8 cellular contexts compared by ENCODE assay signal in the genomic region with DNA sequence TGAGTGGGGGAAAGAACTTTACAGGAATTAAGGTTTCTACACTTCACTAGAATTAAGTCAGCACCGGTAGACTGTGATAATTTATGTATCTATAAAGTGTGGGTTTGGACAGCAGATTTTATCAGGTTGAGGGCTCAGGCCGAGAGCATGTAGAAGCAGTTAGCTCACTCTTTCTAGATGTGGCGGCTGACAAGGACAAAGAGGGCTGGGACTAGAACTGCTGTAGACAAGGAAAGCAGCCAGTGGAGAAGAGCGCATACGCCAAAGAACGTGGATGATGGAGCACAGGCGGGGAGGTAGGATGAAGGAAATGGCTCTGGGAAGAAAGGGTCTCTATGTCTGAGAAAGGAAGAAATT. TPM values are rescaled to one million over a fixed set of nuclear protein-coding genes. Genes with fewer than 3 reads are reported as not detected.
DNase-seq lines count a peak whose midpoint lies in the region; ATAC-seq, FAIRE-seq and TF ChIP-seq lines count a peak whose summit lies in the region.

No MANE protein-coding gene starts in this region.

- peak; percentile 7 for ATAC-seq in GM21576 (IDR thresholded peaks at IDR 0.05; ENCODE audit: unreplicated experiment)

- H3K4me1 ChIP-seq in ascending aorta: peaks cover 4 to 8% of the 10 kb centered on the region in 2 donors
- no peaks in the 10 kb centered on the region for H3K4me1 ChIP-seq in iPS-20b (ENCODE audit: insufficient read depth, low read length)

- H3K9ac ChIP-seq in iPS-20b (ENCODE audit: low read depth, low read length): peak overlapping the region; percentile 98; the same call in 1 of the 2 replicates

- H3K27me3 ChIP-seq in ascending aorta (no peaks in the 10 kb centered on the region), iPS-20b (ENCODE audit: insufficient read depth, low read length) (no peaks in the 10 kb centered on the region)

- H3K9me3 ChIP-seq in ascending aorta (no peaks in the 10 kb centered on the region), iPS-20b (ENCODE audit: insufficient read depth, low read depth, low read length) (no peaks in the 10 kb centered on the region)

- H3K27ac ChIP-seq in C4-2B: peak overlapping the region; percentile 89
- H3K27ac ChIP-seq in ascending aorta: peak overlapping the region; percentile 94 to 95
- no peak overlapping the region for H3K27ac ChIP-seq in iPS-20b (ENCODE audit: low read length)

- H3K4me3 ChIP-seq in ascending aorta: peak overlapping the region; percentile 78 to 92
- H3K4me3 ChIP-seq in iPS-20b (ENCODE audit: low read length): peak overlapping the region; percentile 97

- TF ChIP-seq CTCF in C4-2B (conservative IDR thresholded peaks at IDR 0.05): no peak
- no peak for TF ChIP-seq CTCF in ascending aorta (IDR thresholded peaks at IDR 0.05)

- FAIRE-seq in RCC 7860 (lab: Jason Lieb, UNC): no peak

- peak; percentile 45 for DNase-seq in NCI-H2227 treated with DMSO at 0.1 percent for 48 hours (lab: John Stamatoyannopoulos, UW)
- DNase-seq in ascending aorta (ENCODE audit: low spot score in 2 of 2): no peak
- peak; percentile 3 for DNase-seq in stimulated activated CD8-positive, alpha-beta memory T cell treated with anti-CD3 and anti-CD28 coated beads, Interleukin-15, amount 100 ng/mL, for 24 hours (ENCODE audit: low read depth)
- no peak for DNase-seq in MV-4-11 (lab: John Stamatoyannopoulos, UW)
- DNase-seq in RCC 7860 (ENCODE audit: low spot score): no peak

- intact Hi-C loops in ascending aorta (cut with DNase I): loop anchor here (1.0 to 10.0 kb wide), 5 partner anchors 44 to 362 kb away; partner anchors contain the start of genes BLMH, CPD and NSRP1

- H3K36me3 ChIP-seq in ascending aorta (peaks cover 4 to 19% of the 10 kb centered on the region in 2 donors), iPS-20b (ENCODE audit: insufficient read depth, low read depth, low read length) (peaks cover 24% of the 10 kb centered on the region)

RNA-seq across cellular contexts. Expression of gene GOSR1, which starts 0.5 kb away (rescaled TPM):
- 33.0 TPM for total RNA-seq in ascending aorta

Comparison
In these comparisons a context has a peak if more than half of its experiments do, and no peak if none do; other contexts are left out.
1. DNase-seq: peak in NCI-H2227 treated with DMSO at 0.1 percent for 48 hours (single experiment) and stimulated activated CD8-positive, alpha-beta memory T cell treated with anti-CD3 and anti-CD28 coated beads, Interleukin-15, amount 100 ng/mL, for 24 hours (single experiment); none in ascending aorta (0 of 2), MV-4-11 (single experiment) and RCC 7860 (single experiment).